Comparison of ENCODE assay signal across 1 cellular context in genomic region chr1:45584351-45585109, GRCh38.
A peak's percentile ranks its signal among the peaks of the same experiment; 100 is the strongest.
TF ChIP-seq lines count a peak whose summit lies in the region.

No MANE protein-coding gene starts in this region.

TF ChIP-seq in HepG2, 621 proteins besides CTCF, POLR2A, EP300 and RAD21 (continues in another document):
- peak; percentile 35; the same call in 1 of the 2 replicates for TF ChIP-seq ONECUT2 (CRISPR knock-in tag; IDR thresholded peaks at IDR 0.05)
- TF ChIP-seq SMYD3 (CRISPR knock-in tag; IDR thresholded peaks at IDR 0.05) = 0 out of 2 replicates have a peak, but pooled peaks have one; percentile 54
- 0 out of 2 replicates have a peak, but pooled peaks have one; percentile 53 for TF ChIP-seq ISX (CRISPR knock-in tag; conservative IDR thresholded peaks at IDR 0.05)
- TF ChIP-seq TMF1 (CRISPR knock-in tag; IDR thresholded peaks at IDR 0.05; ENCODE audit: low read depth) = no peak
- TF ChIP-seq ZNF597 (CRISPR knock-in tag; IDR thresholded peaks at IDR 0.05) = no peak
- peak; percentile 95 for TF ChIP-seq SIN3A (IDR thresholded peaks at IDR 0.05; ENCODE audit: borderline replicate concordance, low read depth, low read length)
- TF ChIP-seq ZMAT3 (CRISPR knock-in tag; conservative IDR thresholded peaks at IDR 0.05) = 0 out of 2 replicates have a peak, but pooled peaks have one; percentile 34
- peak; percentile 64; the same call in 1 of the 3 replicates for TF ChIP-seq MXI1 (IDR thresholded peaks at IDR 0.05; ENCODE audit: borderline replicate concordance, low read depth, low read length)
- 0 out of 2 replicates have a peak, but pooled peaks have one; percentile 11 for TF ChIP-seq ZNF83 (CRISPR knock-in tag; IDR thresholded peaks at IDR 0.05; ENCODE audit: borderline replicate concordance)
- no peak for TF ChIP-seq SOX6 (IDR thresholded peaks at IDR 0.05)
- TF ChIP-seq SOX6 (CRISPR knock-in tag; IDR thresholded peaks at IDR 0.05) = peak; percentile 46; the same call in 1 of the 2 replicates
- TF ChIP-seq CBFB (CRISPR knock-in tag; IDR thresholded peaks at IDR 0.05) = no peak
- TF ChIP-seq HIC2 (CRISPR knock-in tag; IDR thresholded peaks at IDR 0.05; ENCODE audit: low read depth) = 0 out of 2 replicates have a peak, but pooled peaks have one; percentile 29
- no peak for TF ChIP-seq MAFK (conservative IDR thresholded peaks at IDR 0.05 in 1 of 2, IDR thresholded peaks at IDR 0.05 in 1 of 2; ENCODE audit: low read length in 2 of 2)
- no peak for TF ChIP-seq ATRX (CRISPR knock-in tag; IDR thresholded peaks at IDR 0.05; ENCODE audit: borderline replicate concordance)
- no peak; the same call in 1 of the 2 replicates for TF ChIP-seq KDM2A (CRISPR knock-in tag; IDR thresholded peaks at IDR 0.05; ENCODE audit: borderline replicate concordance, low read depth)
- TF ChIP-seq RFXANK (CRISPR knock-in tag; IDR thresholded peaks at IDR 0.05) = 0 out of 2 replicates have a peak, but pooled peaks have one; percentile 13
- peak; percentile 9; the same call in 1 of the 2 replicates for TF ChIP-seq ZNF614 (CRISPR knock-in tag; IDR thresholded peaks at IDR 0.05; ENCODE audit: borderline replicate concordance)
- 0 out of 2 replicates have a peak, but pooled peaks have one; percentile 44 for TF ChIP-seq KLF11 (CRISPR knock-in tag; IDR thresholded peaks at IDR 0.05)
- TF ChIP-seq ZFP82 (CRISPR knock-in tag; IDR thresholded peaks at IDR 0.05; ENCODE audit: borderline replicate concordance) = no peak
- TF ChIP-seq NONO (IDR thresholded peaks at IDR 0.05) = no peak
- 0 out of 2 replicates have a peak, but pooled peaks have one; percentile 4 for TF ChIP-seq NONO (CRISPR knock-in tag; conservative IDR thresholded peaks at IDR 0.05)
- no peak for TF ChIP-seq SP1 (IDR thresholded peaks at IDR 0.05)
- peak; percentile 82 for TF ChIP-seq SP1 (CRISPR knock-in tag; IDR thresholded peaks at IDR 0.05)
- TF ChIP-seq FIP1L1 (IDR thresholded peaks at IDR 0.05; ENCODE audit: borderline replicate concordance, insufficient read depth, low read depth, low read length) = no peak
- peak; percentile 93 for TF ChIP-seq TFDP1 (CRISPR knock-in tag; IDR thresholded peaks at IDR 0.05; ENCODE audit: borderline replicate concordance)
- TF ChIP-seq ZFY (CRISPR knock-in tag; IDR thresholded peaks at IDR 0.05) = no peak
- peak; percentile 53; the same call in 1 of the 2 replicates for TF ChIP-seq MXD4 (CRISPR knock-in tag; IDR thresholded peaks at IDR 0.05)
- 0 out of 2 replicates have a peak, but pooled peaks have one; percentile 36 for TF ChIP-seq SOX5 (CRISPR knock-in tag; IDR thresholded peaks at IDR 0.05; ENCODE audit: borderline replicate concordance)
- TF ChIP-seq ZNF780A (CRISPR knock-in tag; IDR thresholded peaks at IDR 0.05) = no peak
- no peak for TF ChIP-seq SMAD1 (CRISPR knock-in tag; IDR thresholded peaks at IDR 0.05; ENCODE audit: borderline replicate concordance, low read depth)
- no peak for TF ChIP-seq ZNF670 (CRISPR knock-in tag; IDR thresholded peaks at IDR 0.05; ENCODE audit: borderline replicate concordance)
- TF ChIP-seq ZNF264 (CRISPR knock-in tag; IDR thresholded peaks at IDR 0.05) = 0 out of 2 replicates have a peak, but pooled peaks have one; percentile 40
- peak; percentile 49 for TF ChIP-seq STAG1 (CRISPR knock-in tag; IDR thresholded peaks at IDR 0.05)
- TF ChIP-seq ETS1 (CRISPR knock-in tag; IDR thresholded peaks at IDR 0.05) = peak; percentile 71; the same call in 1 of the 2 replicates
- TF ChIP-seq SP5 (CRISPR knock-in tag; IDR thresholded peaks at IDR 0.05; ENCODE audit: borderline replicate concordance, low read depth) = peak; percentile 55; the same call in 1 of the 2 replicates
- no peak for TF ChIP-seq HES4 (CRISPR knock-in tag; IDR thresholded peaks at IDR 0.05; ENCODE audit: borderline replicate concordance)
- no peak; the same call in 1 of the 2 replicates for TF ChIP-seq NFRKB (IDR thresholded peaks at IDR 0.05)
- TF ChIP-seq AGO2 (optimal IDR thresholded peaks at IDR 0.05; ENCODE audit: low read depth, low read length) = peak; percentile 87
- TF ChIP-seq SMARCE1 (IDR thresholded peaks at IDR 0.05; ENCODE audit: borderline replicate concordance) = no peak
- TF ChIP-seq ZNF207 (IDR thresholded peaks at IDR 0.05; ENCODE audit: borderline replicate concordance) = no peak
- TF ChIP-seq NR1H2 (CRISPR knock-in tag; IDR thresholded peaks at IDR 0.05; ENCODE audit: borderline replicate concordance, low read depth) = 0 out of 2 replicates have a peak, but pooled peaks have one; percentile 77
- TF ChIP-seq SKI (IDR thresholded peaks at IDR 0.05; ENCODE audit: partially characterized antibody) = no peak
- 0 out of 2 replicates have a peak, but pooled peaks have one; percentile 21 for TF ChIP-seq ZNF766 (CRISPR knock-in tag; IDR thresholded peaks at IDR 0.05; ENCODE audit: borderline replicate concordance)
- TF ChIP-seq MTF2 (CRISPR knock-in tag; IDR thresholded peaks at IDR 0.05; ENCODE audit: borderline replicate concordance) = no peak
- no peak for TF ChIP-seq RNF2 (conservative IDR thresholded peaks at IDR 0.05; ENCODE audit: low read depth)
- TF ChIP-seq SAP130 (CRISPR knock-in tag; IDR thresholded peaks at IDR 0.05; ENCODE audit: low read depth) = peak; percentile 89
- TF ChIP-seq PATZ1 (CRISPR knock-in tag; IDR thresholded peaks at IDR 0.05) = peak; percentile 77; the same call in 1 of the 2 replicates
- TF ChIP-seq E2F2 (CRISPR knock-in tag; IDR thresholded peaks at IDR 0.05; ENCODE audit: borderline replicate concordance) = 0 out of 2 replicates have a peak, but pooled peaks have one; percentile 19
- TF ChIP-seq HOXA3 (CRISPR knock-in tag; IDR thresholded peaks at IDR 0.05) = peak; percentile 81
- TF ChIP-seq MAF1 (CRISPR knock-in tag; IDR thresholded peaks at IDR 0.05; ENCODE audit: borderline replicate concordance) = peak; percentile 74; the same call in 1 of the 2 replicates
- TF ChIP-seq ZNF790 (CRISPR knock-in tag; IDR thresholded peaks at IDR 0.05; ENCODE audit: borderline replicate concordance) = peak; percentile 32; the same call in 1 of the 2 replicates
- peak; percentile 72 for TF ChIP-seq TARDBP (CRISPR knock-in tag; IDR thresholded peaks at IDR 0.05)
- peak; percentile 37; the same call in 1 of the 2 replicates for TF ChIP-seq ZNF446 (CRISPR knock-in tag; IDR thresholded peaks at IDR 0.05)
- TF ChIP-seq KDM5A (IDR thresholded peaks at IDR 0.05; ENCODE audit: borderline replicate concordance, low read length) = 0 out of 2 replicates have a peak, but pooled peaks have one; percentile 12
- peak; percentile 19; the same call in 1 of the 2 replicates for TF ChIP-seq YEATS4 (CRISPR knock-in tag; IDR thresholded peaks at IDR 0.05; ENCODE audit: borderline replicate concordance)
- TF ChIP-seq SNAPC2 (CRISPR knock-in tag; IDR thresholded peaks at IDR 0.05) = 0 out of 2 replicates have a peak, but pooled peaks have one; percentile 21
- TF ChIP-seq SALL2 (CRISPR knock-in tag; IDR thresholded peaks at IDR 0.05) = peak; percentile 46; the same call in 1 of the 2 replicates
- TF ChIP-seq ZNF205 (CRISPR knock-in tag; IDR thresholded peaks at IDR 0.05) = peak; percentile 94
- TF ChIP-seq TFE3 (CRISPR knock-in tag; IDR thresholded peaks at IDR 0.05) = no peak
- TF ChIP-seq MAX (IDR thresholded peaks at IDR 0.05) = peak; percentile 70; the same call in 1 of the 2 replicates
- no peak for TF ChIP-seq ZSCAN21 (CRISPR knock-in tag; IDR thresholded peaks at IDR 0.05; ENCODE audit: borderline replicate concordance)
